Comparison of ENCODE assay signal across 1 cellular context in the genomic region with DNA sequence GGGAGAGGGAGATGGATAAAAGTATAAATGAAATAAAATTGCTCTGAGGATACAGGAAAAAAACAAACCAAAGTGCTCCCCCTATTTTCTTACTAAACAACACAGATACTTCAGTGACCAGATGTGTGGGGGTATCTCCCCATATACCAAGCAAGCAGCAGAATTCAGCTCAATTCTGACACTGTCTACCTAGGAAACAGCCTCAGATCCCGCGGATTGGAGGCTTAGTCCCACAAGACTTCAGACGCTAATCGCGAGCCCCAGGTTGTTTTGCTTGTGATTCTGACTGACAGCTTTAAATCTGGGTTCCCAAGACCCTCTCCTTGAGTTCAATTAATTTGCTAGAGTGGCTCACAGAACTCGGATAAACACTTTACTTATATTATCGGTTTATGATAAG.
TF ChIP-seq lines count a peak whose summit lies in the region.

No MANE protein-coding gene starts in this region.

TF ChIP-seq in IMR-90, 13 proteins besides CTCF, POLR2A, EP300 and RAD21:
- TF ChIP-seq NFE2L2 (IDR thresholded peaks at IDR 0.05; ENCODE audit: low read depth, low read length) = no peak
